Comparison of ENCODE assay signal across 19 cellular contexts in the genomic region with DNA sequence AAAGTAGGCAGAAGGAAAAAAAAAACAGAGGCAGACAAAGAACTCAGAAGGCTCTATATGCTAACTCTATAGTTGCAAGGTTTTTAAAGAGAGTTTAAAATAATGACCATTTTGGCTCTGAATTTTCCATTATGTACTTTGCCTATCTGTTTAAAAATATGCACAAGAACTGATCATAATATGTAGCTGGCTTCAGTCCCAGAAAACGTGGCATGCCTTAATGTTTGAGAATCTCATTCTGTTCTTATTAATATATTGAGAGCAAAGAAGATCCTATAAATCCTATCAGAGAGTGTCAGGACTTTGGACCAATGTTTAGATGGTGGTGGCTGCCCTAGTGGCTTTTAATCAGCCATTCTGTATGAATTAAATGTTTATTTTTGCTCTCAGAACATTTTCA.
"Had no signal": no experiment of that assay in that cellular context is flagged by ENCODE, and none has a peak within 500 bp of the region (broad histone marks: within the 10 kb centered on the region; RNA-seq: fewer than 3 reads in every experiment).

No MANE protein-coding gene starts in this region.

- H3K36me3 ChIP-seq: esophagus muscularis mucosa, left lung, tibial artery, WERI-Rb-1 had no signal

- H3K27ac ChIP-seq: esophagus muscularis mucosa, left lung, tibial artery, WERI-Rb-1 had no signal

- H3K4me3 ChIP-seq: esophagus muscularis mucosa, left lung, tibial artery had no signal

- DNase-seq: activated CD4-positive, alpha-beta memory T cell treated with anti-CD3 and anti-CD28 coated beads for 36 hours; activated CD4-positive, alpha-beta T cell treated with anti-CD3 and anti-CD28 coated beads for 4 hours; activated T-cell treated with anti-CD3 and anti-CD28 coated beads for 4 hours; amniotic stem cell; effector CD8-positive, alpha-beta T cell; foreskin melanocyte; glutamatergic neuron; hippocampal formation; left lung; mammary epithelial cell; retina; stimulated activated CD4-positive, alpha-beta T cell treated with anti-CD3 and anti-CD28 coated beads, Interleukin-12 subunit alpha, Interleukin-12 subunit beta, amount 100 ng/mL, for 4 hours; stimulated activated CD4-positive, alpha-beta T cell treated with anti-CD3 and anti-CD28 coated beads, Interleukin-1b, Interleukin-23, amount 100 ng/mL, for 48 hours; stimulated activated naive CD4-positive, alpha-beta T cell treated with Interleukin-2 at 50 U/mL for 16 hours; substantia nigra; T-helper 2 cell; tibial artery; WERI-Rb-1 had no signal

- H3K4me1 ChIP-seq: left lung had no signal

- H3K27me3 ChIP-seq: esophagus muscularis mucosa, left lung, tibial artery had no signal

- H3K9me3 ChIP-seq: esophagus muscularis mucosa, left lung, tibial artery had no signal
